In genomic region chr1:160189649-160190625, GRCh38 we compare ENCODE assay signal across 16 cellular contexts. TPM values are rescaled to one million over a fixed set of nuclear protein-coding genes. Genes with fewer than 3 reads are reported as not detected.
A peak's percentile ranks its signal among the peaks of the same experiment; 100 is the strongest.
DNase-seq lines count a peak whose midpoint lies in the region; ATAC-seq, FAIRE-seq and TF ChIP-seq lines count a peak whose summit lies in the region.
"Had no signal": no experiment of that assay in that cellular context is flagged by ENCODE, and none has a peak within 500 bp of the region (broad histone marks: within the 10 kb centered on the region; RNA-seq: fewer than 3 reads in every experiment).

Gene CASQ1, plus strand, starts transcription at chr1:160190575. Its CDS starts 177 bp downstream, at chr1:160190752.

- DNase-seq in GM04504 (ENCODE audit: low read depth) (peak; percentile 18), left ventricle myocardium inferior (peak; percentile 51), small intestine (peak; percentile 15), foreskin melanocyte (no peak)
- no peak for DNase-seq in stimulated activated CD4-positive, alpha-beta T cell treated with anti-CD3 and anti-CD28 coated beads, Interleukin-12 subunit alpha, Interleukin-12 subunit beta, amount 100 ng/mL, for 4 hours
- DNase-seq: activated CD4-positive, alpha-beta T cell treated with anti-CD3 and anti-CD28 coated beads, Interleukin-2, amount 50 U/mL, for 1 hour; foreskin keratinocyte; NCI-H1694 treated with DMSO at 0.1 percent for 48 hours; pancreas; stimulated activated CD4-positive, alpha-beta T cell treated with anti-CD3 and anti-CD28 coated beads, Interleukin-2, amount 100 ng/mL, for 48 hours; stimulated activated naive CD4-positive, alpha-beta T cell treated with Interleukin-2 at 50 U/mL for 16 hours; SW 1271 had no signal

- FAIRE-seq in small intestine (lab: Jason Lieb, UNC) = no peak
- FAIRE-seq: pancreas had no signal

- H3K36me3 ChIP-seq in left ventricle myocardium inferior = no peaks in the 10 kb centered on the region
- no peaks in the 10 kb centered on the region for H3K36me3 ChIP-seq in small intestine (ENCODE audit: control insufficient read depth in 2 of 2, insufficient read depth in 2 of 2, low read length in 2 of 2)
- H3K36me3 ChIP-seq: pancreas had no signal

- ATAC-seq in GM19395 (IDR thresholded peaks at IDR 0.05; ENCODE audit: unreplicated experiment) = no peak
- ATAC-seq in GM21723 (IDR thresholded peaks at IDR 0.05; ENCODE audit: unreplicated experiment) = no peak
- ATAC-seq: foreskin keratinocyte, pancreas had no signal

- H3K27ac ChIP-seq in left ventricle myocardium inferior (replicated peaks) = peak within 1 kb of the TSS; percentile 40
- no peak within 1 kb of the TSS for H3K27ac ChIP-seq in small intestine (ENCODE audit: low read depth in 1 of 2, low read length in 1 of 2)
- H3K27ac ChIP-seq: foreskin keratinocyte, pancreas had no signal

- no peaks in the 10 kb centered on the region for H3K36me3 Mint-ChIP-seq in brain

- H3K4me3 Mint-ChIP-seq in brain = peak within 1 kb of the TSS in 2 of 5 experiments; percentile 21 to 22

- H3K4me3 ChIP-seq in left ventricle myocardium inferior (peak within 1 kb of the TSS; percentile 38), small intestine (ENCODE audit: low read depth in 1 of 2, low read length in 2 of 2) (no peak within 1 kb of the TSS)
- H3K4me3 ChIP-seq: pancreas had no signal

- peaks cover 0 to 2% (median 0%) of the 10 kb centered on the region in 5 experiments for H3K9me3 Mint-ChIP-seq in brain

- H3K4me1 ChIP-seq in left ventricle myocardium inferior (peaks cover 42% of the 10 kb centered on the region), small intestine (ENCODE audit: control insufficient read depth in 2 of 2, insufficient read depth in 1 of 2, low read depth in 1 of 2, low read length in 1 of 2) (no peaks in the 10 kb centered on the region)
- H3K4me1 ChIP-seq: foreskin keratinocyte, pancreas had no signal

- H3K9me3 ChIP-seq in left ventricle myocardium inferior (replicated peaks) (no peaks in the 10 kb centered on the region), small intestine (ENCODE audit: control insufficient read depth, low read depth) (no peaks in the 10 kb centered on the region)
- H3K9me3 ChIP-seq: pancreas had no signal

- intact Hi-C loops in left ventricle myocardium inferior (cut with micrococcal nuclease) = loop anchor here (10.0 kb wide), 1 partner anchor 65 kb away; no protein-coding TSS in a partner anchor

- H3K4me1 Mint-ChIP-seq in brain = peaks cover 31% of the 10 kb centered on the region

- TF ChIP-seq CTCF in brain (conservative IDR thresholded peaks at IDR 0.05) (no peak), left ventricle myocardium inferior (IDR thresholded peaks at IDR 0.05; ENCODE audit: borderline replicate concordance) (no peak)

- H3K27me3 ChIP-seq in left ventricle myocardium inferior (ENCODE audit: low read depth) = no peaks in the 10 kb centered on the region
- H3K27me3 ChIP-seq in small intestine (ENCODE audit: control insufficient read depth in 2 of 2, insufficient read depth in 2 of 2, low read length in 2 of 2) = no peaks in the 10 kb centered on the region
- H3K27me3 ChIP-seq: pancreas had no signal

- 54 to 69% (median 68%) methylated on average over 14 to 15 of the region's 15 CpGs for WGBS in small intestine, 3 donors

- peaks cover 7% of the 10 kb centered on the region for H3K27me3 Mint-ChIP-seq in brain

- H3K27ac Mint-ChIP-seq in brain = peak within 1 kb of the TSS; percentile 80 to 92 (median 88)

RNA-seq across cellular contexts. Expression of gene CASQ1, which starts in this region (rescaled TPM):
- polyA plus RNA-seq in brain (ENCODE audit: insufficient read depth, low read depth, low replicate concordance) = 4.6 TPM
- 39.2 TPM for total RNA-seq in left ventricle myocardium inferior
- under 1 TPM; 0.45 to 0.66 (median 0.54) TPM for polyA plus RNA-seq in small intestine
- total RNA-seq: foreskin keratinocyte, liver, pancreas had no signal
- polyA plus RNA-seq: foreskin keratinocyte, liver had no signal

Comparison
In these comparisons a context has a peak if more than half of its experiments do, and no peak if none do; other contexts are left out.
1. Peak in DNase-seq in small intestine; RNA of the gene not detected or under 1 TPM.
2. DNase-seq: peak in GM04504 (single experiment) and left ventricle myocardium inferior (single experiment); none in stimulated activated CD4-positive, alpha-beta T cell treated with anti-CD3 and anti-CD28 coated beads, Interleukin-12 subunit alpha, Interleukin-12 subunit beta, amount 100 ng/mL, for 4 hours (single experiment) and foreskin melanocyte (single experiment).